1 cellular context compared by ENCODE assay signal in the genomic region with DNA sequence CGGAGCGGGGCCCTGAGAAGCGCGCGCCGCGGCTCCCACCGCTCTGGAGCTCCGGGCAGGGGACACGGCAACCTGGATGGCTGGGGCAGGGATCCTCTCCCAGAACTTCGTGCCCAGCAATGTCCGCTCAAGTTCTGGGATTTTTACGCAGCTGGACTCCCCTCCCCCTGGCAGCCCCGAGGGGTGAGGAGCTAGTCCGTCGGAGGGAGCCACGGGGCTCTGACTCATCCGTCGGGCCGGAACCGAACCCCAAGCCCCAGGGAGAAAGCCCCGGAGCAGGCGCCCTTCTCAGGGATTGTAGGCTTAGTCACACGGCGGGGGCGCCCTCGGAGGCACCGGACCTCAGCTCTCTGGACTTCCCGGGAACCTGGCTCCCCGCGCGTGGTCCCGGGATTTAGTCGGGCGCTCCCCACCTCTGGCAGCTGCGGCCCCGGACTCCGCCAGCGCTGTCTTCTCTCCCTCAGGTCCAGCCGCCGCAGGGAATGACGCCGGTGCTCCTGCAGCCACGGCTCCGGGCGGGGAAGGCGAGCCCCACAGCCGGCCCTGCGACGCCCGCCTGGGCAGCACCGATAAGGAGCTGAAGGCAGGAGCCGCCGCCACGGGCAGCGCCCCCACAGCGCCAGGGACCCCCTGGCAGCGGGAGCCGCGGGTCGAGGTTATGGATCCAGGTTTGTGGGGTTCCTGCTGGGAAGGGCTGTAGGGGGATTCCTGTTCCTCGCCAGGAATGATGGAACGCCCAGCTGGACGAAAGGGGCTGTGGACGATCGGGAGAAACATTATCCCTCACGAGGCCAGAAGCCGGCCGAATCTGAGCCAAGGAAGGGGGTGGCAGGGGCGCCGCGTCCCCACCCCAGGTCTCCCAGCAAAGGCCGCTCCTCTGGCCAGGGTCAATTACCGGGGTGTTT.
TF ChIP-seq lines count a peak whose summit lies in the region.

No MANE protein-coding gene starts in this region.

TF ChIP-seq in K562, 482 proteins besides CTCF, POLR2A, EP300 and RAD21 (continued from another document and continues in another):
- TF ChIP-seq, protein P1, sequence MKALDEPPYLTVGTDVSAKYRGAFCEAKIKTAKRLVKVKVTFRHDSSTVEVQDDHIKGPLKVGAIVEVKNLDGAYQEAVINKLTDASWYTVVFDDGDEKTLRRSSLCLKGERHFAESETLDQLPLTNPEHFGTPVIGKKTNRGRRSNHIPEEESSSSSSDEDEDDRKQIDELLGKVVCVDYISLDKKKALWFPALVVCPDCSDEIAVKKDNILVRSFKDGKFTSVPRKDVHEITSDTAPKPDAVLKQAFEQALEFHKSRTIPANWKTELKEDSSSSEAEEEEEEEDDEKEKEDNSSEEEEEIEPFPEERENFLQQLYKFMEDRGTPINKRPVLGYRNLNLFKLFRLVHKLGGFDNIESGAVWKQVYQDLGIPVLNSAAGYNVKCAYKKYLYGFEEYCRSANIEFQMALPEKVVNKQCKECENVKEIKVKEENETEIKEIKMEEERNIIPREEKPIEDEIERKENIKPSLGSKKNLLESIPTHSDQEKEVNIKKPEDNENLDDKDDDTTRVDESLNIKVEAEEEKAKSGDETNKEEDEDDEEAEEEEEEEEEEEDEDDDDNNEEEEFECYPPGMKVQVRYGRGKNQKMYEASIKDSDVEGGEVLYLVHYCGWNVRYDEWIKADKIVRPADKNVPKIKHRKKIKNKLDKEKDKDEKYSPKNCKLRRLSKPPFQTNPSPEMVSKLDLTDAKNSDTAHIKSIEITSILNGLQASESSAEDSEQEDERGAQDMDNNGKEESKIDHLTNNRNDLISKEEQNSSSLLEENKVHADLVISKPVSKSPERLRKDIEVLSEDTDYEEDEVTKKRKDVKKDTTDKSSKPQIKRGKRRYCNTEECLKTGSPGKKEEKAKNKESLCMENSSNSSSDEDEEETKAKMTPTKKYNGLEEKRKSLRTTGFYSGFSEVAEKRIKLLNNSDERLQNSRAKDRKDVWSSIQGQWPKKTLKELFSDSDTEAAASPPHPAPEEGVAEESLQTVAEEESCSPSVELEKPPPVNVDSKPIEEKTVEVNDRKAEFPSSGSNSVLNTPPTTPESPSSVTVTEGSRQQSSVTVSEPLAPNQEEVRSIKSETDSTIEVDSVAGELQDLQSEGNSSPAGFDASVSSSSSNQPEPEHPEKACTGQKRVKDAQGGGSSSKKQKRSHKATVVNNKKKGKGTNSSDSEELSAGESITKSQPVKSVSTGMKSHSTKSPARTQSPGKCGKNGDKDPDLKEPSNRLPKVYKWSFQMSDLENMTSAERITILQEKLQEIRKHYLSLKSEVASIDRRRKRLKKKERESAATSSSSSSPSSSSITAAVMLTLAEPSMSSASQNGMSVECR (CRISPR knock-in tag; IDR thresholded peaks at IDR 0.05): peak; percentile 52; the same call in 1 of the 2 replicates
- TF ChIP-seq GATAD2A (IDR thresholded peaks at IDR 0.05): peak; percentile 48
- TF ChIP-seq, protein P2, sequence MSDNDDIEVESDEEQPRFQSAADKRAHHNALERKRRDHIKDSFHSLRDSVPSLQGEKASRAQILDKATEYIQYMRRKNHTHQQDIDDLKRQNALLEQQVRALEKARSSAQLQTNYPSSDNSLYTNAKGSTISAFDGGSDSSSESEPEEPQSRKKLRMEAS (CRISPR knock-in tag; IDR thresholded peaks at IDR 0.05): 0 out of 2 replicates have a peak, but pooled peaks have one; percentile 52
- peak; percentile 44; the same call in 1 of the 2 replicates for TF ChIP-seq CBFA2T2 (conservative IDR thresholded peaks at IDR 0.05)
- peak; percentile 57; the same call in 1 of the 2 replicates for TF ChIP-seq POLR2G (IDR thresholded peaks at IDR 0.05; ENCODE audit: low read depth, low read length)
- TF ChIP-seq XRCC3 (IDR thresholded peaks at IDR 0.05): no peak
- TF ChIP-seq NCOA6 (IDR thresholded peaks at IDR 0.05): peak; percentile 46; the same call in 1 of the 2 replicates
- no peak for TF ChIP-seq GATA2 (CRISPR knock-in tag; IDR thresholded peaks at IDR 0.05)
- TF ChIP-seq, protein P3, sequence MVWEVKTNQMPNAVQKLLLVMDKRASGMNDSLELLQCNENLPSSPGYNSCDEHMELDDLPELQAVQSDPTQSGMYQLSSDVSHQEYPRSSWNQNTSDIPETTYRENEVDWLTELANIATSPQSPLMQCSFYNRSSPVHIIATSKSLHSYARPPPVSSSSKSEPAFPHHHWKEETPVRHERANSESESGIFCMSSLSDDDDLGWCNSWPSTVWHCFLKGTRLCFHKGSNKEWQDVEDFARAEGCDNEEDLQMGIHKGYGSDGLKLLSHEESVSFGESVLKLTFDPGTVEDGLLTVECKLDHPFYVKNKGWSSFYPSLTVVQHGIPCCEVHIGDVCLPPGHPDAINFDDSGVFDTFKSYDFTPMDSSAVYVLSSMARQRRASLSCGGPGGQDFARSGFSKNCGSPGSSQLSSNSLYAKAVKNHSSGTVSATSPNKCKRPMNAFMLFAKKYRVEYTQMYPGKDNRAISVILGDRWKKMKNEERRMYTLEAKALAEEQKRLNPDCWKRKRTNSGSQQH (CRISPR knock-in tag; IDR thresholded peaks at IDR 0.05): no peak
- TF ChIP-seq ETS2 (tag; IDR thresholded peaks at IDR 0.05; ENCODE audit: borderline replicate concordance, poor library complexity, severe bottlenecking): no peak
- TF ChIP-seq, protein P4, sequence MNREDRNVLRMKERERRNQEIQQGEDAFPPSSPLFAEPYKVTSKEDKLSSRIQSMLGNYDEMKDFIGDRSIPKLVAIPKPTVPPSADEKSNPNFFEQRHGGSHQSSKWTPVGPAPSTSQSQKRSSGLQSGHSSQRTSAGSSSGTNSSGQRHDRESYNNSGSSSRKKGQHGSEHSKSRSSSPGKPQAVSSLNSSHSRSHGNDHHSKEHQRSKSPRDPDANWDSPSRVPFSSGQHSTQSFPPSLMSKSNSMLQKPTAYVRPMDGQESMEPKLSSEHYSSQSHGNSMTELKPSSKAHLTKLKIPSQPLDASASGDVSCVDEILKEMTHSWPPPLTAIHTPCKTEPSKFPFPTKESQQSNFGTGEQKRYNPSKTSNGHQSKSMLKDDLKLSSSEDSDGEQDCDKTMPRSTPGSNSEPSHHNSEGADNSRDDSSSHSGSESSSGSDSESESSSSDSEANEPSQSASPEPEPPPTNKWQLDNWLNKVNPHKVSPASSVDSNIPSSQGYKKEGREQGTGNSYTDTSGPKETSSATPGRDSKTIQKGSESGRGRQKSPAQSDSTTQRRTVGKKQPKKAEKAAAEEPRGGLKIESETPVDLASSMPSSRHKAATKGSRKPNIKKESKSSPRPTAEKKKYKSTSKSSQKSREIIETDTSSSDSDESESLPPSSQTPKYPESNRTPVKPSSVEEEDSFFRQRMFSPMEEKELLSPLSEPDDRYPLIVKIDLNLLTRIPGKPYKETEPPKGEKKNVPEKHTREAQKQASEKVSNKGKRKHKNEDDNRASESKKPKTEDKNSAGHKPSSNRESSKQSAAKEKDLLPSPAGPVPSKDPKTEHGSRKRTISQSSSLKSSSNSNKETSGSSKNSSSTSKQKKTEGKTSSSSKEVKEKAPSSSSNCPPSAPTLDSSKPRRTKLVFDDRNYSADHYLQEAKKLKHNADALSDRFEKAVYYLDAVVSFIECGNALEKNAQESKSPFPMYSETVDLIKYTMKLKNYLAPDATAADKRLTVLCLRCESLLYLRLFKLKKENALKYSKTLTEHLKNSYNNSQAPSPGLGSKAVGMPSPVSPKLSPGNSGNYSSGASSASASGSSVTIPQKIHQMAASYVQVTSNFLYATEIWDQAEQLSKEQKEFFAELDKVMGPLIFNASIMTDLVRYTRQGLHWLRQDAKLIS (CRISPR knock-in tag; IDR thresholded peaks at IDR 0.05): 0 out of 2 replicates have a peak, but pooled peaks have one; percentile 62
- TF ChIP-seq, protein P5, sequence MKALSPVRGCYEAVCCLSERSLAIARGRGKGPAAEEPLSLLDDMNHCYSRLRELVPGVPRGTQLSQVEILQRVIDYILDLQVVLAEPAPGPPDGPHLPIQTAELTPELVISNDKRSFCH (CRISPR knock-in tag; IDR thresholded peaks at IDR 0.05): no peak
- TF ChIP-seq, protein P5 (tag; IDR thresholded peaks at IDR 0.05): no peak
- peak; percentile 68; the same call in 1 of the 2 replicates for TF ChIP-seq GATAD2B (IDR thresholded peaks at IDR 0.05; ENCODE audit: borderline replicate concordance)
- no peak for TF ChIP-seq RHOXF2B (CRISPR knock-in tag; conservative IDR thresholded peaks at IDR 0.05)
- TF ChIP-seq TAL1 (IDR thresholded peaks at IDR 0.05): peak; percentile 52
- no peak for TF ChIP-seq GABPB2 (CRISPR knock-in tag; conservative IDR thresholded peaks at IDR 0.05)
- no peak for TF ChIP-seq KDM2B (CRISPR knock-in tag; IDR thresholded peaks at IDR 0.05)
- TF ChIP-seq, protein P6, sequence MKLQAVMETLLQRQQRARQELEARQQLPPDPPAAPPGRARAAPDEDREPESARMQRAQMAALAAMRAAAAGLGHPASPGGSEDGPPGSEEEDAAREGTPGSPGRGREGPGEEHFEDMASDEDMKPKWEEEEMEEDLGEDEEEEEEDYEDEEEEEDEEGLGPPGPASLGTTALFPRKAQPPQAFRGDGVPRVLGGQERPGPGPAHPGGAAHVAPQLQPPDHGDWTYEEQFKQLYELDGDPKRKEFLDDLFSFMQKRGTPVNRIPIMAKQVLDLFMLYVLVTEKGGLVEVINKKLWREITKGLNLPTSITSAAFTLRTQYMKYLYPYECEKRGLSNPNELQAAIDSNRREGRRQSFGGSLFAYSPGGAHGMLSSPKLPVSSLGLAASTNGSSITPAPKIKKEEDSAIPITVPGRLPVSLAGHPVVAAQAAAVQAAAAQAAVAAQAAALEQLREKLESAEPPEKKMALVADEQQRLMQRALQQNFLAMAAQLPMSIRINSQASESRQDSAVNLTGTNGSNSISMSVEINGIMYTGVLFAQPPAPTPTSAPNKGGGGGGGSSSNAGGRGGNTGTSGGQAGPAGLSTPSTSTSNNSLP (IDR thresholded peaks at IDR 0.05; ENCODE audit: borderline replicate concordance, low read depth, low read length): no peak
- TF ChIP-seq SIN3A (IDR thresholded peaks at IDR 0.05; ENCODE audit: borderline replicate concordance in 2 of 2, control insufficient read depth in 1 of 2, low read depth in 2 of 2, low read length in 2 of 2): peak in 1 of 2 experiments; percentile 9; a peak in 1 of 4 replicates
- TF ChIP-seq ZNF764 (CRISPR knock-in tag; IDR thresholded peaks at IDR 0.05; ENCODE audit: low read depth): no peak
- TF ChIP-seq ZNF696 (CRISPR knock-in tag; conservative IDR thresholded peaks at IDR 0.05): no peak
- no peak for TF ChIP-seq MED1 (CRISPR knock-in tag; IDR thresholded peaks at IDR 0.05; ENCODE audit: borderline replicate concordance)
- TF ChIP-seq, protein P7, sequence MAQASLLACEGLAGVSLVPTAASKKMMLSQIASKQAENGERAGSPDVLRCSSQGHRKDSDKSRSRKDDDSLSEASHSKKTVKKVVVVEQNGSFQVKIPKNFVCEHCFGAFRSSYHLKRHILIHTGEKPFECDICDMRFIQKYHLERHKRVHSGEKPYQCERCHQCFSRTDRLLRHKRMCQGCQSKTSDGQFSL (CRISPR knock-in tag; IDR thresholded peaks at IDR 0.05): no peak
- TF ChIP-seq, protein P7 (tag; IDR thresholded peaks at IDR 0.05): no peak
- no peak for TF ChIP-seq DIDO1 (tag; IDR thresholded peaks at IDR 0.05; ENCODE audit: low read depth)
- TF ChIP-seq, protein P8, sequence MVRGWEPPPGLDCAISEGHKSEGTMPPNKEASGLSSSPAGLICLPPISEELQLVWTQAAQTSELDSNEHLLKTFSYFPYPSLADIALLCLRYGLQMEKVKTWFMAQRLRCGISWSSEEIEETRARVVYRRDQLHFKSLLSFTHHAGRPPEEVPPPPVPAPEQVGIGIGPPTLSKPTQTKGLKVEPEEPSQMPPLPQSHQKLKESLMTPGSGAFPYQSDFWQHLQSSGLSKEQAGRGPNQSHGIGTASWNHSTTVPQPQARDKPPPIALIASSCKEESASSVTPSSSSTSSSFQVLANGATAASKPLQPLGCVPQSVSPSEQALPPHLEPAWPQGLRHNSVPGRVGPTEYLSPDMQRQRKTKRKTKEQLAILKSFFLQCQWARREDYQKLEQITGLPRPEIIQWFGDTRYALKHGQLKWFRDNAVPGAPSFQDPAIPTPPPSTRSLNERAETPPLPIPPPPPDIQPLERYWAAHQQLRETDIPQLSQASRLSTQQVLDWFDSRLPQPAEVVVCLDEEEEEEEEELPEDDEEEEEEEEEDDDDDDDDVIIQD (CRISPR knock-in tag; IDR thresholded peaks at IDR 0.05): no peak
- no peak for TF ChIP-seq KDM5B (IDR thresholded peaks at IDR 0.05; ENCODE audit: insufficient replicate concordance, low read depth, low read length)
- TF ChIP-seq, protein P9, sequence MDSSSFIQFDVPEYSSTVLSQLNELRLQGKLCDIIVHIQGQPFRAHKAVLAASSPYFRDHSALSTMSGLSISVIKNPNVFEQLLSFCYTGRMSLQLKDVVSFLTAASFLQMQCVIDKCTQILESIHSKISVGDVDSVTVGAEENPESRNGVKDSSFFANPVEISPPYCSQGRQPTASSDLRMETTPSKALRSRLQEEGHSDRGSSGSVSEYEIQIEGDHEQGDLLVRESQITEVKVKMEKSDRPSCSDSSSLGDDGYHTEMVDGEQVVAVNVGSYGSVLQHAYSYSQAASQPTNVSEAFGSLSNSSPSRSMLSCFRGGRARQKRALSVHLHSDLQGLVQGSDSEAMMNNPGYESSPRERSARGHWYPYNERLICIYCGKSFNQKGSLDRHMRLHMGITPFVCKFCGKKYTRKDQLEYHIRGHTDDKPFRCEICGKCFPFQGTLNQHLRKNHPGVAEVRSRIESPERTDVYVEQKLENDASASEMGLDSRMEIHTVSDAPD (CRISPR knock-in tag; IDR thresholded peaks at IDR 0.05): no peak
- no peak for TF ChIP-seq RBM22 (IDR thresholded peaks at IDR 0.05; ENCODE audit: low read depth, low read length, poor library complexity, severe bottlenecking)
- TF ChIP-seq ELF1 (tag; IDR thresholded peaks at IDR 0.05): no peak
- peak; percentile 15 for TF ChIP-seq HNRNPLL (IDR thresholded peaks at IDR 0.05; ENCODE audit: low read depth, low read length, poor library complexity, severe bottlenecking)
- no peak for TF ChIP-seq HLTF (IDR thresholded peaks at IDR 0.05)
- TF ChIP-seq HDAC8 (tag; IDR thresholded peaks at IDR 0.05): no peak
- TF ChIP-seq ZFPM2 (CRISPR knock-in tag; IDR thresholded peaks at IDR 0.05): no peak
- no peak for TF ChIP-seq ILK (tag; IDR thresholded peaks at IDR 0.05; ENCODE audit: borderline replicate concordance, low read depth)
- TF ChIP-seq TCF7 (IDR thresholded peaks at IDR 0.05; ENCODE audit: borderline replicate concordance): no peak
- TF ChIP-seq, protein P10, sequence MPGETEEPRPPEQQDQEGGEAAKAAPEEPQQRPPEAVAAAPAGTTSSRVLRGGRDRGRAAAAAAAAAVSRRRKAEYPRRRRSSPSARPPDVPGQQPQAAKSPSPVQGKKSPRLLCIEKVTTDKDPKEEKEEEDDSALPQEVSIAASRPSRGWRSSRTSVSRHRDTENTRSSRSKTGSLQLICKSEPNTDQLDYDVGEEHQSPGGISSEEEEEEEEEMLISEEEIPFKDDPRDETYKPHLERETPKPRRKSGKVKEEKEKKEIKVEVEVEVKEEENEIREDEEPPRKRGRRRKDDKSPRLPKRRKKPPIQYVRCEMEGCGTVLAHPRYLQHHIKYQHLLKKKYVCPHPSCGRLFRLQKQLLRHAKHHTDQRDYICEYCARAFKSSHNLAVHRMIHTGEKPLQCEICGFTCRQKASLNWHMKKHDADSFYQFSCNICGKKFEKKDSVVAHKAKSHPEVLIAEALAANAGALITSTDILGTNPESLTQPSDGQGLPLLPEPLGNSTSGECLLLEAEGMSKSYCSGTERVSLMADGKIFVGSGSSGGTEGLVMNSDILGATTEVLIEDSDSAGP (CRISPR knock-in tag; IDR thresholded peaks at IDR 0.05): no peak
- 0 out of 4 replicates have a peak, but pooled peaks of 1 of the 2 experiments have one; percentile 25 for TF ChIP-seq FOXA3 (CRISPR knock-in tag; conservative IDR thresholded peaks at IDR 0.05 in 1 of 2, IDR thresholded peaks at IDR 0.05 in 1 of 2)
- no peak for TF ChIP-seq MEIS2 (IDR thresholded peaks at IDR 0.05; ENCODE audit: partially characterized antibody)
- no peak for TF ChIP-seq SMAD4 (CRISPR knock-in tag; conservative IDR thresholded peaks at IDR 0.05)
